Comparison of ENCODE assay signal across 8 cellular contexts in the genomic region with DNA sequence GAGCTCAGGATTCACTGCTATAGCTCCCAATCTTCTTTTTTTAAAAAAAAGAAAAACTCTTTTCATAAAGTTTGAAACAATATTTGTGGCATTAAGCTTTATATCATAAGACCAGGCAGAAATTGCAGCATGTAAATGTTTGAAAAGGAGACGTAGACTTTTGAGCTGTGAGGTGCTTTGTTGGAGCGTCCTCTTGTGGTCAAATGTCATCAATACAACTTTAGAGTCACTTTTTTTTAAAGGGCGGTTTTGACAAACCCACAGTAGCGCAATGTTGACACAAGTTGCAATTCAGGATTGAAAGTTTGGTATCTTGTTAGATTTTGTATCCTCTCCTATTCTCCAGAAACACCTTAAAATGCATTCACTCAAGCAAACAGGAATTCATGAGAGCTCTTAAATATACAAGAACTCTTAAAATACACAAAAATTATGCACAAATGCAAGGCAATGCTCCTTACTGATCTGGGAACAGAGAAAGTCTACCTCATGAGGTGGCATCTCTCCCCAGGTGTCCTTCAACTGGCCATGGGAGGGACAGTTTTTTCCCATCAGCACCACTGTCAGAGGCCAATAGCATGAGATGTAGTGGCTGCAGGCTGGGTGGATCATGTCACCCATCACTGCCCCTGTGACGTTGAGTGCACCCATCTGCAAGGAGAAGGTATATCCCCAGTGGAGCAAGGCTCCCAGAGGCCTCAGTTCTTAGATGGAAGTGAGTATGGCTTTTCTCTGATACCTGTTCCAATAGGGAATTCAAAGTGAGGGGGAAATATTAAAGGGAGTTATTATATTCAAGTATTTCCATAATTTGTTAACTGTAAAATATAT.
DNase-seq lines count a peak whose midpoint lies in the region; ATAC-seq, FAIRE-seq and TF ChIP-seq lines count a peak whose summit lies in the region.

No MANE protein-coding gene starts in this region.

- H3K36me3 ChIP-seq in kidney (ENCODE audit: control insufficient read depth in 1 of 2, insufficient read depth in 2 of 2, low read length in 2 of 2) (no peaks in the 10 kb centered on the region), thyroid gland (no peaks in the 10 kb centered on the region)

- WGBS in thyroid gland, 2 donors = 5 to 8% methylated on average over 5 of the region's 5 CpGs

- H3K27ac ChIP-seq in kidney (ENCODE audit: low read depth in 2 of 2, low read length in 2 of 2) = no peak overlapping the region
- no peak overlapping the region for H3K27ac ChIP-seq in thyroid gland

- H3K9me3 ChIP-seq in kidney (ENCODE audit: control insufficient read depth in 1 of 2, low read length in 2 of 2) = no peaks in the 10 kb centered on the region
- no peaks in the 10 kb centered on the region for H3K9me3 ChIP-seq in thyroid gland

- ATAC-seq in HG03175 (IDR thresholded peaks at IDR 0.05; ENCODE audit: unreplicated experiment) = no peak

- TF ChIP-seq CTCF in kidney (IDR thresholded peaks at IDR 0.05; ENCODE audit: borderline replicate concordance, extremely low read depth, insufficient read depth) (peak; percentile 71), thyroid gland (IDR thresholded peaks at IDR 0.05) (peak; percentile 74 to 94 (median 84))

- FAIRE-seq in H54 (lab: Jason Lieb, UNC) (peak; percentile 6), kidney (lab: Jason Lieb, UNC) (no peak)

- H3K4me1 ChIP-seq in kidney (ENCODE audit: control insufficient read depth in 1 of 2, insufficient read depth in 1 of 2, low read depth in 1 of 2, low read length in 2 of 2) (no peaks in the 10 kb centered on the region), thyroid gland (no peaks in the 10 kb centered on the region)

- no peaks in the 10 kb centered on the region for H3K27me3 ChIP-seq in thyroid gland

- H3K9ac ChIP-seq in kidney (ENCODE audit: low read length in 2 of 2) = no peak overlapping the region

- DNase-seq in COLO829 (ENCODE audit: low spot score) (peak; percentile 23), H54 (ENCODE audit: insufficient read length, low spot score) (no peak), NCI-H82 (lab: John Stamatoyannopoulos, UW) (peak; percentile 77), astrocyte of the hippocampus (ENCODE audit: low read depth, low spot score) (peak; percentile 75), kidney (no peak), thyroid gland (peak in 1 of 2 donors; percentile 11), 8988T (no peak)

- intact Hi-C loops in kidney (cut with DNase I) = no loop called here
- intact Hi-C loops in thyroid gland (cut with DNase I) = loop anchor here (5.0 to 10.0 kb wide), 2 partner anchors 410 to 602 kb away; no protein-coding TSS in a partner anchor

- H3K4me3 ChIP-seq in kidney (ENCODE audit: low read length in 2 of 2) (no peak overlapping the region), thyroid gland (replicated peaks in 1 of 3) (no peak overlapping the region)

- no peak for TF ChIP-seq POLR2A in H54 (IDR thresholded peaks at IDR 0.05; ENCODE audit: low read depth, low read length)
- TF ChIP-seq POLR2A in thyroid gland (IDR thresholded peaks at IDR 0.05) = no peak

Comparison
In these comparisons a context has a peak if more than half of its experiments do, and no peak if none do; other contexts are left out.
1. DNase-seq: peak in COLO829 (single experiment), NCI-H82 (single experiment) and astrocyte of the hippocampus (single experiment); none in H54 (single experiment), kidney (single experiment) and 8988T (single experiment).